8 cellular contexts compared by ENCODE assay signal in the genomic region with DNA sequence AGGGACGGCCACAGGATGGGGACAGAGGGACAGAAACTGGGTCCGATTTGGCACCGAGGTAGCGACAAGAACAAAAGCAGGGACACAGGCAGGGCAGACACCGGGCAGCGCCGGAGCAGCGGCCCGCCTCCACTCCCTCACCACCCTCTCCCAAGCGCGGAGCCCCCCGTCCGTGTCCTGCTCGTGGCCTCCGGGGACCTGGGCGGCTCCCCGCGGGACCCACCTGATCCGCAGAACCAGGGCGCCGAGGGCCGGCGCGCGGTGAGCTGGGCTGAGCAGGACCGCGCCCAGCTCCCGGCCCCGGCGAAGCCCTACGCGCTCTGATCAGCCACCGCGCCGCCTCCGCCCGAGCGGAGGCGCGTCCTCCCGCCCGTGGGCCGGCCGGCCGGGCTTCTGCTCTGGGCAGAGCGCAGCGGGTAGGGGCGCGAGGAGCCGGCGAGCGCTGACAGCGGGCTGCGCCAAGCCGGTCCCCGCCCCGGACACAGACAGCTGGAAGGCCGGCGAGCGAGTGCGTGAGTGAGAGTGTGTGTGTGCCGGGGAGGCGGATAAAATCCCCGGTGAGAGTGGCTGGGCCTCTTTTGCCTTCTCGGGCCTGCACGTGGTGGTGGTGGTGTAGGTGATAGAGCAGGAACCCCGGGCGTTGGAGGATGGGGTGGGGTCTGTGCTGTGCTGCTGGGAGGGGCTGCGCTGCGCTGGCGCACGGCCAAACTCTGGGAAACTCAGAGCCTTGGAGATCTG. TPM values are rescaled to one million over a fixed set of nuclear protein-coding genes. Genes with fewer than 3 reads are reported as not detected.
DNase-seq lines count a peak whose midpoint lies in the region; ATAC-seq, FAIRE-seq and TF ChIP-seq lines count a peak whose summit lies in the region.

A gene (minus strand): TSS at position 418 of the 738 bp plus-strand sequence. CDS start 31,922 bp downstream, outside the sequence.

- H3K4me1 ChIP-seq in esophagus muscularis mucosa (peaks cover 17 to 33% (median 27%) of the 10 kb centered on the region in 4 donors), upper lobe of left lung (peaks cover 17 to 28% (median 27%) of the 10 kb centered on the region in 4 donors)

- 1% methylated on average over 20 of the region's 72 CpGs for WGBS in esophagus muscularis mucosa
- 0 to 1% methylated on average over 3 to 45 of the region's 72 CpGs for WGBS in upper lobe of left lung, 2 donors

- in situ Hi-C loops in Caki2 (cut with HindIII; ENCODE audit: low pct_unique_long_range_greater_than_20kb, low sequenced_read_pairs), result no loop called here

- ATAC-seq in upper lobe of left lung (ENCODE audit: low FRiP score in 2 of 2) (peak; percentile 83 to 92), GM18868 (IDR thresholded peaks at IDR 0.05; ENCODE audit: unreplicated experiment) (no peak)

- H3K9me3 ChIP-seq in esophagus muscularis mucosa, result peaks cover 0 to 4% (median 0%) of the 10 kb centered on the region in 4 donors
- H3K9me3 ChIP-seq in upper lobe of left lung, result no peaks in the 10 kb centered on the region

- TF ChIP-seq POLR2A in esophagus muscularis mucosa (IDR thresholded peaks at IDR 0.05; ENCODE audit: low read depth) (no peak), upper lobe of left lung (IDR thresholded peaks at IDR 0.05) (peak in 1 of 4 donors; percentile 53)

- H3K36me3 ChIP-seq in esophagus muscularis mucosa (no peaks in the 10 kb centered on the region), upper lobe of left lung (no peaks in the 10 kb centered on the region)

- DNase-seq in Caki2 (ENCODE audit: low read depth) (peak; percentile 33), HTR-8/SVneo (ENCODE audit: insufficient read length, low spot score) (peak; percentile 41), UCSD-AML1 (lab: John Stamatoyannopoulos, UW; ENCODE audit: unreplicated experiment) (peak; percentile 44), esophagus muscularis mucosa (ENCODE audit: extremely low spot score) (no peak), midbrain (lab: John Stamatoyannopoulos, UW) (peak; percentile 37), upper lobe of left lung (peak; percentile 45 to 94), NCI-H1930 (lab: John Stamatoyannopoulos, UW) (no peak)

- H3K27me3 ChIP-seq in esophagus muscularis mucosa (no peaks in the 10 kb centered on the region), upper lobe of left lung (no peaks in the 10 kb centered on the region)

- peak within 1 kb of the TSS; percentile 66 to 78 (median 72) for H3K27ac ChIP-seq in esophagus muscularis mucosa (replicated peaks in 1 of 4)
- H3K27ac ChIP-seq in upper lobe of left lung, result peak within 1 kb of the TSS; percentile 6 to 81 (median 70)

- TF ChIP-seq EP300 in esophagus muscularis mucosa (IDR thresholded peaks at IDR 0.05) (no peak), upper lobe of left lung (IDR thresholded peaks at IDR 0.05) (no peak)

- H3K4me3 ChIP-seq in esophagus muscularis mucosa, result peak within 1 kb of the TSS; percentile 61 to 76 (median 66)
- peak within 1 kb of the TSS; percentile 36 to 59 (median 53) for H3K4me3 ChIP-seq in upper lobe of left lung

- intact Hi-C loops in esophagus muscularis mucosa (cut with DNase I), result no loop called here

- no peak for FAIRE-seq in HTR-8/SVneo (lab: Jason Lieb, UNC)

- TF ChIP-seq CTCF in esophagus muscularis mucosa (IDR thresholded peaks at IDR 0.05) (no peak), upper lobe of left lung (IDR thresholded peaks at IDR 0.05) (no peak)

RNA-seq across cellular contexts. Expression of the gene that starts here (rescaled TPM):
- total RNA-seq in Caki2 (2014; rRNA removed; shearing (Covaris generic); ENCODE audit: low replicate concordance), result not detected in 2 replicates
- total RNA-seq in esophagus muscularis mucosa (10 to 100 TPM in 2 of 4 donors, 1 to 10 TPM in 2; 5.6 to 18.7 (median 9.5) TPM), upper lobe of left lung (10 to 100 TPM in 1 of 6 donors, 1 to 10 TPM in 5; 6.3 to 12.3 (median 8.1) TPM)

Comparison
In these comparisons a context has a peak if more than half of its experiments do, and no peak if none do; other contexts are left out.
1. Peak in DNase-seq in Caki2; RNA of the gene not detected or under 1 TPM.
2. DNase-seq: peak in HTR-8/SVneo (single experiment), UCSD-AML1 (single experiment), midbrain (single experiment) and upper lobe of left lung (2 of 2); none in esophagus muscularis mucosa (single experiment) and NCI-H1930 (0 of 2).